ENCODE assay signal across 8 cellular contexts in genomic region chr4:76179398-76180318, GRCh38. TPM values are rescaled to one million over a fixed set of nuclear protein-coding genes. Genes with fewer than 3 reads are reported as not detected.
DNase-seq lines count a peak whose midpoint lies in the region; ATAC-seq, FAIRE-seq and TF ChIP-seq lines count a peak whose summit lies in the region.

No MANE protein-coding gene starts in this region.

- CTCF ChIA-PET in activated CD8-positive, alpha-beta memory T cell treated with anti-CD3 and anti-CD28 coated beads, Interleukin-2, amount 10 ng/mL, durations not matched to agents 7 days and 5 days (lab: Charles Lee), result interaction anchor here (0.6 to 5.8 kb wide), 44 partner anchors 10 to 623 kb away, joined by 3 to 119 read pairs (median 4); partner anchors contain the start of genes NUP54, ODAPH and STBD1

- no peak overlapping the region for H3K9ac ChIP-seq in NT2/D1 (ENCODE audit: insufficient read length, low read depth)

- no peak overlapping the region for H3K27ac Mint-ChIP-seq in activated CD8-positive, alpha-beta memory T cell treated with anti-CD3 and anti-CD28 coated beads, Interleukin-2, amount 10 ng/mL, durations not matched to agents 7 days and 5 days

- H3K4me1 ChIP-seq in NT2/D1 (ENCODE audit: insufficient read depth, insufficient read length), result no peaks in the 10 kb centered on the region

- no peaks in the 10 kb centered on the region for H3K36me3 Mint-ChIP-seq in activated CD8-positive, alpha-beta memory T cell treated with anti-CD3 and anti-CD28 coated beads, Interleukin-2, amount 10 ng/mL, durations not matched to agents 7 days and 5 days

- DNase-seq in COLO829 (ENCODE audit: low spot score), result peak; percentile 93
- DNase-seq in HTR-8/SVneo (ENCODE audit: insufficient read length, low spot score), result peak; percentile 69
- DNase-seq in NT2/D1 (ENCODE audit: low read depth, low spot score), result peak; percentile 73
- DNase-seq in activated CD8-positive, alpha-beta memory T cell treated with anti-CD3 and anti-CD28 coated beads, Interleukin-2, amount 10 ng/mL, durations not matched to agents 7 days and 5 days, result peak; percentile 87
- DNase-seq in epithelial cell of esophagus (ENCODE audit: low read depth), result peak; percentile 89
- peak; percentile 86 for DNase-seq in mucosa of gallbladder (ENCODE audit: low spot score)
- DNase-seq in stimulated activated CD8-positive, alpha-beta memory T cell treated with anti-CD3 and anti-CD28 coated beads, Interleukin-7, amount 100 ng/mL, for 1 hour (ENCODE audit: low read depth in 2 of 2), result peak; percentile 46 to 71

- TF ChIP-seq CTCF in epithelial cell of esophagus (IDR thresholded peaks at IDR 0.05; ENCODE audit: insufficient read depth, low read depth, low read length, missing control alignments), result peak; percentile 96

- H3K27me3 Mint-ChIP-seq in activated CD8-positive, alpha-beta memory T cell treated with anti-CD3 and anti-CD28 coated beads, Interleukin-2, amount 10 ng/mL, durations not matched to agents 7 days and 5 days, result no peaks in the 10 kb centered on the region

- no peaks in the 10 kb centered on the region for H3K9me3 Mint-ChIP-seq in activated CD8-positive, alpha-beta memory T cell treated with anti-CD3 and anti-CD28 coated beads, Interleukin-2, amount 10 ng/mL, durations not matched to agents 7 days and 5 days (ENCODE audit: low read depth)

- no peaks in the 10 kb centered on the region for H3K9me3 ChIP-seq in NT2/D1 (ENCODE audit: insufficient read depth, low read length)

- no peak for FAIRE-seq in HTR-8/SVneo (lab: Jason Lieb, UNC)

- H3K36me3 ChIP-seq in NT2/D1 (ENCODE audit: insufficient read depth, insufficient read length, low read length), result peaks cover 8% of the 10 kb centered on the region

- no peaks in the 10 kb centered on the region for H3K4me1 Mint-ChIP-seq in activated CD8-positive, alpha-beta memory T cell treated with anti-CD3 and anti-CD28 coated beads, Interleukin-2, amount 10 ng/mL, durations not matched to agents 7 days and 5 days

- H3K27me3 ChIP-seq in NT2/D1 (ENCODE audit: insufficient read depth, insufficient read length), result no peaks in the 10 kb centered on the region

- ATAC-seq in GM21367 (IDR thresholded peaks at IDR 0.05; ENCODE audit: unreplicated experiment), result peak; percentile 90
- ATAC-seq in activated CD8-positive, alpha-beta memory T cell treated with anti-CD3 and anti-CD28 coated beads, Interleukin-2, amount 10 ng/mL, durations not matched to agents 7 days and 5 days, result peak; percentile 93

- H3K4me3 ChIP-seq in NT2/D1 (ENCODE audit: insufficient read length, low read depth), result no peak overlapping the region
- no peak overlapping the region for H3K4me3 ChIP-seq in epithelial cell of esophagus (ENCODE audit: low read length)

- no peak overlapping the region for H3K4me3 Mint-ChIP-seq in activated CD8-positive, alpha-beta memory T cell treated with anti-CD3 and anti-CD28 coated beads, Interleukin-2, amount 10 ng/mL, durations not matched to agents 7 days and 5 days

RNA-seq across cellular contexts. Expression of gene NUP54, which starts 31.5 kb away (rescaled TPM):
- total RNA-seq in activated CD8-positive, alpha-beta memory T cell treated with anti-CD3 and anti-CD28 coated beads, Interleukin-2, amount 10 ng/mL, durations not matched to agents 7 days and 5 days, result 10 to 100 TPM; 46.8 to 57.5 TPM
- total RNA-seq in mucosa of gallbladder, result 23.5 TPM

RNA-seq across cellular contexts. Expression of gene SCARB2, which starts 34.0 kb away (rescaled TPM):
- 10 to 100 TPM in 1 of 2 experiments, 1 to 10 TPM in 1; 8.9 to 15.6 TPM for total RNA-seq in activated CD8-positive, alpha-beta memory T cell treated with anti-CD3 and anti-CD28 coated beads, Interleukin-2, amount 10 ng/mL, durations not matched to agents 7 days and 5 days
- total RNA-seq in mucosa of gallbladder, result 213 TPM

Comparison
In these comparisons a context has a peak if more than half of its experiments do, and no peak if none do; other contexts are left out.
1. RNA of gene SCARB2, which starts 34.0 kb away (total RNA-seq): 213 TPM in mucosa of gallbladder (single experiment); 8.9 to 15.6 TPM in activated CD8-positive, alpha-beta memory T cell treated with anti-CD3 and anti-CD28 coated beads, Interleukin-2, amount 10 ng/mL, durations not matched to agents 7 days and 5 days; every median in the first group is over 10 times any median in the second.
2. Peak in every context shown above with its lines, with median percentiles within 50 percentile points of each other: DNase-seq.